ENCODE assay signal across 17 cellular contexts in genomic region chr16:35735403-35736251, GRCh38.
"Had no signal": no experiment of that assay in that cellular context is flagged by ENCODE, and none has a peak within 500 bp of the region (broad histone marks: within the 10 kb centered on the region; RNA-seq: fewer than 3 reads in every experiment).

No MANE protein-coding gene starts in this region.

- H3K4me3 ChIP-seq: colonic mucosa, gastrocnemius medialis, sigmoid colon, skin epidermis, testis, tibial nerve had no signal

- H3K36me3 Mint-ChIP-seq: stimulated activated naive B cell treated with anti-CD40 and anti-IgM and Interleukin-4, amounts not matched to agents 10 μg/mL and 1 μg/mL and 100 μg/mL, for 72 hours had no signal

- DNase-seq: cerebellar nuclear complex; colonic mucosa; effector CD4-positive, alpha-beta T cell; endodermal cell; gastrocnemius medialis; kidney glomerular epithelial cell; mesendoderm; naive B cell; sigmoid colon; stimulated activated CD4-positive, alpha-beta T cell treated with anti-CD3 and anti-CD28 coated beads, Interleukin-2, amount 100 ng/mL, for 24 hours; stimulated activated CD4-positive, alpha-beta T cell treated with anti-CD3 and anti-CD28 coated beads, Interleukin-4, amount 100 ng/mL, for 4 hours; stimulated activated naive B cell treated with anti-CD40 and anti-IgM and Interleukin-4, amounts not matched to agents 10 μg/mL and 1 μg/mL and 100 μg/mL, for 72 hours; stimulated activated naive CD8-positive, alpha-beta T cell treated with anti-CD3 and anti-CD28 coated beads, Interleukin-15, amount 100 ng/mL, for 72 hours; testis had no signal

- ATAC-seq: gastrocnemius medialis; stimulated activated naive B cell treated with anti-CD40 and anti-IgM and Interleukin-4, amounts not matched to agents 10 μg/mL and 1 μg/mL and 100 μg/mL, for 72 hours; stimulated activated naive CD8-positive, alpha-beta T cell treated with anti-CD3 and anti-CD28 coated beads, Interleukin-15, amount 100 ng/mL, for 72 hours had no signal

- H3K4me1 ChIP-seq: colonic mucosa, gastrocnemius medialis, sigmoid colon, testis, tibial nerve had no signal

- H3K36me3 ChIP-seq: colonic mucosa, gastrocnemius medialis, sigmoid colon, tibial nerve had no signal

- H3K27me3 ChIP-seq: colonic mucosa, gastrocnemius medialis, sigmoid colon, testis, tibial nerve had no signal

- H3K4me1 Mint-ChIP-seq: endodermal cell; naive B cell; nephron; stimulated activated naive B cell treated with anti-CD40 and anti-IgM and Interleukin-4, amounts not matched to agents 10 μg/mL and 1 μg/mL and 100 μg/mL, for 72 hours; stimulated activated naive CD8-positive, alpha-beta T cell treated with anti-CD3 and anti-CD28 coated beads, Interleukin-15, amount 100 ng/mL, for 72 hours had no signal

- H3K27me3 Mint-ChIP-seq: naive B cell; stimulated activated naive B cell treated with anti-CD40 and anti-IgM and Interleukin-4, amounts not matched to agents 10 μg/mL and 1 μg/mL and 100 μg/mL, for 72 hours; stimulated activated naive CD8-positive, alpha-beta T cell treated with anti-CD3 and anti-CD28 coated beads, Interleukin-15, amount 100 ng/mL, for 72 hours had no signal

- H3K4me3 Mint-ChIP-seq: endodermal cell; naive B cell; nephron; stimulated activated naive B cell treated with anti-CD40 and anti-IgM and Interleukin-4, amounts not matched to agents 10 μg/mL and 1 μg/mL and 100 μg/mL, for 72 hours; stimulated activated naive CD8-positive, alpha-beta T cell treated with anti-CD3 and anti-CD28 coated beads, Interleukin-15, amount 100 ng/mL, for 72 hours had no signal

- H3K27ac Mint-ChIP-seq: endodermal cell; naive B cell; nephron; stimulated activated naive B cell treated with anti-CD40 and anti-IgM and Interleukin-4, amounts not matched to agents 10 μg/mL and 1 μg/mL and 100 μg/mL, for 72 hours; stimulated activated naive CD8-positive, alpha-beta T cell treated with anti-CD3 and anti-CD28 coated beads, Interleukin-15, amount 100 ng/mL, for 72 hours had no signal

- H3K27ac ChIP-seq: colonic mucosa, gastrocnemius medialis, sigmoid colon, testis, tibial nerve had no signal

- H3K9me3 ChIP-seq: colonic mucosa, gastrocnemius medialis, testis had no signal
